ENCODE assay signal across 1 cellular context in the genomic region with DNA sequence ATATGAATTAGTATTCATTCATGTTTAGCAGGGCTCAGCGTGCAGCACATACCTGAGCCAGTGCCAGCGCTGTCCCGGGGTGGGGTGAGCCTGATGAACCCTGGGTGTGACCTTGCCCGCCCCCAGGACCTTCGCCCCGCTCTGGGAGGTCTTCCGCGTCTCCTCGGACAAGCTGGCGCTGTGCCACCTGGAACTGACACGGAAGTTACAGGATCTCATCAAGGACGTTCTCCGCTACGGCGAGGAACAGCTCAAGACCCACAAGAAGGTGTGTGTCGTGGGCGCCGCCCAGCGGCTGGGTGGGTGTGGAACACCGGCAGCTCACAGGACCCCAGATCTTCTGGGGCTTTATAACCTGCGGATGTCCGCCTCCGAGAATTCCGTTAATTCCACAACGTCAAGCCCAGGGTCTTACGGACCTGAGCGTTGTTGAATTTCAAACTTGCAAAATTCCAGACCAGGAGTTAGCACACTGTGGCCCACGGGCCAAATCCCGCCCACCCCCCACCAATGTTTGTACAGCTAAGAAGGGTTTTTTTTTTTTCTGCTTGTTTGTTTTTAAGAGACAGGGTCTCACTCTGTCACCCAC.
TF ChIP-seq lines count a peak whose summit lies in the region.

No MANE protein-coding gene starts in this region.

TF ChIP-seq in GM23338, 12 proteins besides CTCF, POLR2A, EP300 and RAD21 (continued from another document):
- TF ChIP-seq, protein P1, sequence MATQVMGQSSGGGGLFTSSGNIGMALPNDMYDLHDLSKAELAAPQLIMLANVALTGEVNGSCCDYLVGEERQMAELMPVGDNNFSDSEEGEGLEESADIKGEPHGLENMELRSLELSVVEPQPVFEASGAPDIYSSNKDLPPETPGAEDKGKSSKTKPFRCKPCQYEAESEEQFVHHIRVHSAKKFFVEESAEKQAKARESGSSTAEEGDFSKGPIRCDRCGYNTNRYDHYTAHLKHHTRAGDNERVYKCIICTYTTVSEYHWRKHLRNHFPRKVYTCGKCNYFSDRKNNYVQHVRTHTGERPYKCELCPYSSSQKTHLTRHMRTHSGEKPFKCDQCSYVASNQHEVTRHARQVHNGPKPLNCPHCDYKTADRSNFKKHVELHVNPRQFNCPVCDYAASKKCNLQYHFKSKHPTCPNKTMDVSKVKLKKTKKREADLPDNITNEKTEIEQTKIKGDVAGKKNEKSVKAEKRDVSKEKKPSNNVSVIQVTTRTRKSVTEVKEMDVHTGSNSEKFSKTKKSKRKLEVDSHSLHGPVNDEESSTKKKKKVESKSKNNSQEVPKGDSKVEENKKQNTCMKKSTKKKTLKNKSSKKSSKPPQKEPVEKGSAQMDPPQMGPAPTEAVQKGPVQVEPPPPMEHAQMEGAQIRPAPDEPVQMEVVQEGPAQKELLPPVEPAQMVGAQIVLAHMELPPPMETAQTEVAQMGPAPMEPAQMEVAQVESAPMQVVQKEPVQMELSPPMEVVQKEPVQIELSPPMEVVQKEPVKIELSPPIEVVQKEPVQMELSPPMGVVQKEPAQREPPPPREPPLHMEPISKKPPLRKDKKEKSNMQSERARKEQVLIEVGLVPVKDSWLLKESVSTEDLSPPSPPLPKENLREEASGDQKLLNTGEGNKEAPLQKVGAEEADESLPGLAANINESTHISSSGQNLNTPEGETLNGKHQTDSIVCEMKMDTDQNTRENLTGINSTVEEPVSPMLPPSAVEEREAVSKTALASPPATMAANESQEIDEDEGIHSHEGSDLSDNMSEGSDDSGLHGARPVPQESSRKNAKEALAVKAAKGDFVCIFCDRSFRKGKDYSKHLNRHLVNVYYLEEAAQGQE (IDR thresholded peaks at IDR 0.05; ENCODE audit: unreplicated experiment) = no peak
- TF ChIP-seq POLR2AphosphoS5 (IDR thresholded peaks at IDR 0.05; ENCODE audit: low read depth) (no peak), JUNB (IDR thresholded peaks at IDR 0.05; ENCODE audit: unreplicated experiment) (no peak)
